Comparison of ENCODE assay signal across 11 cellular contexts in the genomic region with DNA sequence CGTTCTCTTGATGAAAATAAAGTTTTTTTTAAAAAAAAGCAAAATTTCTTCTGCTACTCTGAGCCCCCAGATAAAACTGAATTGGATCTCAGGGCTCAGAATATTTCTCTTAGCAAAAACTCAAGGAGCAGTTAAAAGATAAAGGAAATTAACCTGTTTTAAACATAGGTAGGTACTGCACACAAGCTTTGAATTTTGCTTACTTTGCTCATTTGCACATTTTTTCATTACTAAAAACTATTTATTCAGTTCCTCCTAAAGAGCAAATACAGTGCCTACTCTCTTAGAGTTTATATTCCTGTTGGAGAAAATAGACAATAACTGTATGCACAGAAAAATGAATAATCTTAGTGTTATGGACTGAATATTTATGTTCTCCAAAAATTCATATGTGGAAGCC.
"Had no signal": no experiment of that assay in that cellular context is flagged by ENCODE, and none has a peak within 500 bp of the region (broad histone marks: within the 10 kb centered on the region; RNA-seq: fewer than 3 reads in every experiment).

No MANE protein-coding gene starts in this region.

- H3K9me3 ChIP-seq: HAP-1 had no signal

- H2AFZ ChIP-seq: GM23248, GM23338 had no signal

- H3K9ac ChIP-seq: GM23248 had no signal

- H3K27ac ChIP-seq: GM23248 had no signal

- H3K9me3 Mint-ChIP-seq: GM23338, H9, HFFc6 had no signal

- H3K4me3 ChIP-seq: GM23248, GM23338, HAP-1 had no signal

- DNase-seq: GM23248, GOT3, H7, H9, HCEC 1CT, HFFc6 had no signal

- ATAC-seq: GM23338, HCT116 had no signal

- FAIRE-seq: H1, H54 had no signal

- H3K4me3 Mint-ChIP-seq: GM23338, H9, HFFc6 had no signal

- H3K4me1 Mint-ChIP-seq: GM23338, H9 had no signal

- H3K4me1 ChIP-seq: HAP-1 had no signal

- H3K27ac Mint-ChIP-seq: GM23338, H9, HFFc6 had no signal

- H3K36me3 ChIP-seq: HAP-1 had no signal

- H3K4me2 ChIP-seq: GM23338 had no signal
